24 cellular contexts compared by ENCODE assay signal in genomic region chr6:106220485-106220884, GRCh38.
A peak's percentile ranks its signal among the peaks of the same experiment; 100 is the strongest.
DNase-seq lines count a peak whose midpoint lies in the region; ATAC-seq and TF ChIP-seq lines count a peak whose summit lies in the region.
"Had no signal": no experiment of that assay in that cellular context is flagged by ENCODE, and none has a peak within 500 bp of the region (broad histone marks: within the 10 kb centered on the region; RNA-seq: fewer than 3 reads in every experiment).

No MANE protein-coding gene starts in this region.

- no peaks in the 10 kb centered on the region for H3K4me1 ChIP-seq in neuronal stem cell (ENCODE audit: control insufficient read depth in 2 of 2, insufficient read depth in 1 of 2, low read depth in 1 of 2, low read length in 2 of 2)
- H3K4me1 ChIP-seq: SJCRH30 had no signal

- H4K8ac ChIP-seq in neuronal stem cell (ENCODE audit: low read depth, low read length), result no peak overlapping the region

- H2AFZ ChIP-seq in neuronal stem cell (ENCODE audit: low read length), result no peak overlapping the region

- TF ChIP-seq CTCF in GM12865 (IDR thresholded peaks at IDR 0.05; ENCODE audit: insufficient read depth, low read depth, low read length, missing control alignments), result no peak

- peak overlapping the region in 1 of 2 donors; percentile 62 for H3K27ac Mint-ChIP-seq in natural killer cell treated with Interleukin-12 subunit alpha and Interleukin-12 subunit beta and Interleukin-15 and Interleukin-18, amount 100 ng/mL, for 72 hours
- H3K27ac Mint-ChIP-seq: activated CD4-positive, alpha-beta T cell treated with anti-CD3 and anti-CD28 coated beads for 36 hours; activated naive CD4-positive, alpha-beta T cell treated with anti-CD3 and anti-CD28 coated beads, Interleukin-2, amount 50 U/mL, for 24 hours; CD14-positive monocyte; dendritic cell treated with granulocyte-macrophage colony-stimulating factor and Interleukin-4, amounts not matched to agents 40 ng/mL and 50 ng/mL, for 4 days; nephron; T-helper 2 cell treated with Interferon-gamma antibody and Interleukin-4, amounts not matched to agents 5 μg/mL and 100 μg/mL, for 36 hours had no signal

- no peak overlapping the region for H3K4me3 Mint-ChIP-seq in natural killer cell treated with Interleukin-12 subunit alpha and Interleukin-12 subunit beta and Interleukin-15 and Interleukin-18, amount 100 ng/mL, for 72 hours
- H3K4me3 Mint-ChIP-seq: activated CD4-positive, alpha-beta T cell treated with anti-CD3 and anti-CD28 coated beads for 36 hours; activated naive CD4-positive, alpha-beta T cell treated with anti-CD3 and anti-CD28 coated beads, Interleukin-2, amount 50 U/mL, for 24 hours; CD14-positive monocyte; dendritic cell treated with granulocyte-macrophage colony-stimulating factor and Interleukin-4, amounts not matched to agents 40 ng/mL and 50 ng/mL, for 4 days; immature natural killer cell; nephron; T-helper 2 cell treated with Interferon-gamma antibody and Interleukin-4, amounts not matched to agents 5 μg/mL and 100 μg/mL, for 36 hours had no signal

- H3K36me3 ChIP-seq in neuronal stem cell (replicated peaks in 1 of 2; ENCODE audit: control insufficient read depth in 2 of 2, insufficient read depth in 2 of 2, low read length in 2 of 2), result no peaks in the 10 kb centered on the region
- H3K36me3 ChIP-seq: brain microvascular endothelial cell, SJCRH30 had no signal

- no peaks in the 10 kb centered on the region for H3K9me3 Mint-ChIP-seq in natural killer cell treated with Interleukin-12 subunit alpha and Interleukin-12 subunit beta and Interleukin-15 and Interleukin-18, amount 100 ng/mL, for 72 hours
- H3K9me3 Mint-ChIP-seq: activated naive CD4-positive, alpha-beta T cell treated with anti-CD3 and anti-CD28 coated beads, Interleukin-2, amount 50 U/mL, for 24 hours; CD14-positive monocyte; dendritic cell treated with granulocyte-macrophage colony-stimulating factor and Interleukin-4, amounts not matched to agents 40 ng/mL and 50 ng/mL, for 4 days; immature natural killer cell; nephron; T-helper 2 cell treated with Interferon-gamma antibody and Interleukin-4, amounts not matched to agents 5 μg/mL and 100 μg/mL, for 36 hours had no signal

- H3K27me3 ChIP-seq in neuronal stem cell (ENCODE audit: control insufficient read depth in 3 of 3, insufficient read depth in 3 of 3, low read depth in 1 of 3, low read length in 3 of 3), result no peaks in the 10 kb centered on the region
- H3K27me3 ChIP-seq: brain microvascular endothelial cell, SJCRH30 had no signal

- no peak overlapping the region for H2BK5ac ChIP-seq in neuronal stem cell (ENCODE audit: low read length)

- H3K4me2 ChIP-seq in neuronal stem cell (ENCODE audit: insufficient read depth, low read length, poor library complexity, severe bottlenecking), result no peak overlapping the region
- H3K4me2 ChIP-seq: A549 had no signal

- ATAC-seq in GM19395 (IDR thresholded peaks at IDR 0.05; ENCODE audit: unreplicated experiment), result peak; percentile 73
- peak; percentile 68 for ATAC-seq in GM21786 (IDR thresholded peaks at IDR 0.05; ENCODE audit: unreplicated experiment)
- peak; percentile 59 for ATAC-seq in HG03135 (IDR thresholded peaks at IDR 0.05; ENCODE audit: unreplicated experiment)
- ATAC-seq in natural killer cell treated with Interleukin-12 subunit alpha and Interleukin-12 subunit beta and Interleukin-15 and Interleukin-18, amount 100 ng/mL, for 72 hours, result no peak
- no peak for ATAC-seq in GM19324 (IDR thresholded peaks at IDR 0.05; ENCODE audit: low FRiP score, unreplicated experiment)
- ATAC-seq: A549; activated CD4-positive, alpha-beta T cell treated with anti-CD3 and anti-CD28 coated beads for 36 hours; psoas muscle; stimulated activated naive CD8-positive, alpha-beta T cell treated with anti-CD3 and anti-CD28 coated beads, Interleukin-15, Interleukin-2, amounts not matched to agents 100 U/mL and 50 U/mL, for 24 hours had no signal

- H2BK15ac ChIP-seq in neuronal stem cell (ENCODE audit: low read length), result no peak overlapping the region

- no peaks in the 10 kb centered on the region for H3K27me3 Mint-ChIP-seq in natural killer cell treated with Interleukin-12 subunit alpha and Interleukin-12 subunit beta and Interleukin-15 and Interleukin-18, amount 100 ng/mL, for 72 hours
- H3K27me3 Mint-ChIP-seq: activated CD4-positive, alpha-beta T cell treated with anti-CD3 and anti-CD28 coated beads for 36 hours; activated naive CD4-positive, alpha-beta T cell treated with anti-CD3 and anti-CD28 coated beads, Interleukin-2, amount 50 U/mL, for 24 hours; dendritic cell treated with granulocyte-macrophage colony-stimulating factor and Interleukin-4, amounts not matched to agents 40 ng/mL and 50 ng/mL, for 4 days had no signal

- no peak overlapping the region for H3K23ac ChIP-seq in neuronal stem cell (ENCODE audit: low read depth, low read length, poor library complexity)

- H2BK120ac ChIP-seq in neuronal stem cell (ENCODE audit: low read depth, low read length), result no peak overlapping the region

- no peaks in the 10 kb centered on the region for H3K79me1 ChIP-seq in neuronal stem cell (ENCODE audit: low read depth, low read length)

- DNase-seq in GM12865 (ENCODE audit: low read depth) (peak; percentile 69), neuronal stem cell (ENCODE audit: low spot score) (no peak), OCI-M1 (lab: John Stamatoyannopoulos, UW) (no peak)
- no peak for DNase-seq in natural killer cell treated with Interleukin-12 subunit alpha and Interleukin-12 subunit beta and Interleukin-15 and Interleukin-18, amount 100 ng/mL, for 72 hours (ENCODE audit: low spot score)
- DNase-seq: activated CD4-positive, alpha-beta T cell treated with anti-CD3 and anti-CD28 coated beads for 36 hours; brain microvascular endothelial cell; DND-41; erythroblast; immature natural killer cell; mesenchymal stem cell; NCI-H1436 treated with DMSO at 0.1 percent for 48 hours; psoas muscle; SJCRH30; stimulated activated naive CD8-positive, alpha-beta T cell treated with anti-CD3 and anti-CD28 coated beads, Interleukin-15, Interleukin-2, amounts not matched to agents 100 U/mL and 50 U/mL, for 24 hours had no signal

- peaks cover 22 to 33% of the 10 kb centered on the region in 2 donors for H3K4me1 Mint-ChIP-seq in natural killer cell treated with Interleukin-12 subunit alpha and Interleukin-12 subunit beta and Interleukin-15 and Interleukin-18, amount 100 ng/mL, for 72 hours (ENCODE audit: low read depth in 2 of 2)
- H3K4me1 Mint-ChIP-seq: nephron had no signal

- no peak overlapping the region for H2BK12ac ChIP-seq in neuronal stem cell (ENCODE audit: low read length)

- no peak overlapping the region for H2AK5ac ChIP-seq in neuronal stem cell (ENCODE audit: low read depth, low read length)

- no peaks in the 10 kb centered on the region for H3K9me3 ChIP-seq in neuronal stem cell (replicated peaks in 1 of 2; ENCODE audit: control insufficient read depth in 2 of 2, insufficient read depth in 1 of 2, low read depth in 1 of 2, low read length in 2 of 2)
- H3K9me3 ChIP-seq: A549, psoas muscle, SJCRH30 had no signal

- no peak overlapping the region for H3K18ac ChIP-seq in neuronal stem cell (ENCODE audit: low read length)

- H4K91ac ChIP-seq in neuronal stem cell (ENCODE audit: low read depth, low read length, poor library complexity), result no peak overlapping the region

- no peak overlapping the region for H3K9ac ChIP-seq in neuronal stem cell (ENCODE audit: low read depth, low read length, poor library complexity)

- H3K27ac ChIP-seq in neuronal stem cell (replicated peaks; ENCODE audit: low read length), result no peak overlapping the region
- H3K27ac ChIP-seq: A549, brain microvascular endothelial cell, psoas muscle, SJCRH30 had no signal

- H3K4me3 ChIP-seq in GM12865 (ENCODE audit: low read depth, low read length) (no peak overlapping the region), neuronal stem cell (ENCODE audit: low read length in 2 of 2) (no peak overlapping the region)
- H3K4me3 ChIP-seq: A549, psoas muscle, SJCRH30 had no signal

- H3K14ac ChIP-seq in neuronal stem cell (ENCODE audit: low read length), result no peak overlapping the region

- no peak overlapping the region for H3K4ac ChIP-seq in neuronal stem cell (ENCODE audit: low read length)

- H3K36me3 Mint-ChIP-seq in natural killer cell treated with Interleukin-12 subunit alpha and Interleukin-12 subunit beta and Interleukin-15 and Interleukin-18, amount 100 ng/mL, for 72 hours, result no peaks in the 10 kb centered on the region
- H3K36me3 Mint-ChIP-seq: immature natural killer cell had no signal

Comparison
In these comparisons a context has a peak if more than half of its experiments do, and no peak if none do; other contexts are left out.
1. ATAC-seq: peak in GM19395 (single experiment), GM21786 (single experiment) and HG03135 (single experiment); none in natural killer cell treated with Interleukin-12 subunit alpha and Interleukin-12 subunit beta and Interleukin-15 and Interleukin-18, amount 100 ng/mL, for 72 hours (0 of 2) and GM19324 (single experiment).